ENCODE assay signal across 24 cellular contexts in the genomic region with DNA sequence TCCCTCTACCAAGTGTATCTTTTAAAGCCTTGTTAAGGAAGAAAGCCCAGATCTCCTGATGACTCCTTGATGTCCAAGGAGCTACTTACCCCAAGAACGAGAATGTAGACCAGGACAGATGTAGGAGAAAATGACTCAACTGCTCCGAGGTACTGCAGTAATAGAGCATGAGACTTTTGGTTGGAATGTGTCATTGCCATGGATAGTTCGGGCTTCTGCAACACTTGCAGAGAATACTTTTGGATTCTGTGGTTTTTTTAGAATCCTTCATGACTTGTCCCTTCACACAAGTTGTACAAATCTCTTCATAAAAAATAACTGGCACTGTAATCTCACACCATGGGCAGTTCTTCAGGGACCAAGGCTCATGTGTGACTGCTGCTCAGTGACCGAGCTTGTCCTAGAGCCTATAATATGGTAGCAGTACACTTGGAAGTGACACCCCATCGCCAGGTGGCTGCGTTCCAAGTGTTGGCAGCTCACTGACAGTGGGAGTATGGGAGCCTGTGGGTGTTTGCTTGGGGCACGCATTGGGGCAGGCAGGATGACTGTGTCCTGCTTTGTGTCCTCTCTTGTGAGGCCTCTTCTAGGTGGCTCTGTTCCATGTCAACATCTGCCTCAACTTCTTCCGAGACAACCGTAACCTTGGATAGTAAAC.
A peak's percentile ranks its signal among the peaks of the same experiment; 100 is the strongest.
DNase-seq lines count a peak whose midpoint lies in the region; ATAC-seq and TF ChIP-seq lines count a peak whose summit lies in the region.
"Had no signal": no experiment of that assay in that cellular context is flagged by ENCODE, and none has a peak within 500 bp of the region (broad histone marks: within the 10 kb centered on the region; RNA-seq: fewer than 3 reads in every experiment).

No MANE protein-coding gene starts in this region.

- no peaks in the 10 kb centered on the region for H3K4me1 ChIP-seq in heart right ventricle
- H3K4me1 ChIP-seq: gastrocnemius medialis, tibial nerve had no signal

- TF ChIP-seq CTCF in heart right ventricle (IDR thresholded peaks at IDR 0.05), result no peak
- no peak for TF ChIP-seq CTCF in GM10248 (IDR thresholded peaks at IDR 0.05; ENCODE audit: control extremely low read depth, extremely low read depth, low read depth, missing control alignments)
- TF ChIP-seq CTCF in MCF 10A (IDR thresholded peaks at IDR 0.05; ENCODE audit: unreplicated experiment), result no peak

- H3K27me3 ChIP-seq in heart right ventricle, result no peaks in the 10 kb centered on the region
- H3K27me3 ChIP-seq: gastrocnemius medialis, tibial nerve had no signal

- H3K27ac Mint-ChIP-seq in MCF 10A (ENCODE audit: low read depth, unreplicated experiment), result no peak overlapping the region
- H3K27ac Mint-ChIP-seq: activated CD4-positive, alpha-beta memory T cell treated with anti-CD3 and anti-CD28 coated beads for 36 hours; mesothelial cell of epicardium; nephron progenitor cell; progenitor cell of endocrine pancreas had no signal

- no peak overlapping the region for H3K27ac ChIP-seq in heart right ventricle
- H3K27ac ChIP-seq: gastrocnemius medialis, skin epidermis, tibial nerve, VCaP had no signal

- peaks cover 17% of the 10 kb centered on the region for H3K9me3 Mint-ChIP-seq in MCF 10A (ENCODE audit: unreplicated experiment)
- H3K9me3 Mint-ChIP-seq: activated CD4-positive, alpha-beta memory T cell treated with anti-CD3 and anti-CD28 coated beads for 36 hours; mesothelial cell of epicardium; nephron progenitor cell had no signal

- POLR2A ChIA-PET in GM10248 (lab: Yijun Ruan, JAX), result no interaction called here
- POLR2A ChIA-PET in MCF 10A (lab: Yijun Ruan, JAX), result no interaction called here

- no peaks in the 10 kb centered on the region for H3K27me3 Mint-ChIP-seq in MCF 10A (ENCODE audit: insufficient read depth, unreplicated experiment)

- 64 to 78% methylated on average over 9 of the region's 9 CpGs for WGBS in heart right ventricle, 2 donors

- no peaks in the 10 kb centered on the region for H3K4me1 Mint-ChIP-seq in MCF 10A (ENCODE audit: insufficient read depth, unreplicated experiment)
- H3K4me1 Mint-ChIP-seq: nephron progenitor cell had no signal

- no TSS peak for BruUV-seq in MCF 10A (replicated peaks; lab: Mats Ljungman, UMichigan)

- CTCF ChIA-PET in GM10248 (lab: Yijun Ruan, JAX) (no interaction called here), MCF 10A (lab: Yijun Ruan, JAX) (interaction anchor here (1.7 kb wide), 1 partner anchor 29 kb away, joined by 4 read pairs; no protein-coding TSS in a partner anchor)

- ATAC-seq in heart right ventricle, result peak in 5 of 8 donors; percentile 27 to 68 (median 49)
- ATAC-seq: stimulated activated naive CD8-positive, alpha-beta T cell treated with anti-CD3 and anti-CD28 coated beads, Interleukin-15, Interleukin-2, amounts not matched to agents 100 U/mL and 50 U/mL, for 24 hours had no signal

- H3K4me3 Mint-ChIP-seq in MCF 10A (ENCODE audit: unreplicated experiment), result no peak overlapping the region
- H3K4me3 Mint-ChIP-seq: activated CD4-positive, alpha-beta memory T cell treated with anti-CD3 and anti-CD28 coated beads for 36 hours; mesothelial cell of epicardium; nephron progenitor cell had no signal

- no peak overlapping the region for H3K4me3 ChIP-seq in heart right ventricle
- H3K4me3 ChIP-seq: gastrocnemius medialis, skin epidermis, tibial nerve had no signal

- H3K36me3 Mint-ChIP-seq in MCF 10A (ENCODE audit: insufficient read depth, unreplicated experiment), result no peaks in the 10 kb centered on the region
- H3K36me3 Mint-ChIP-seq: activated CD4-positive, alpha-beta memory T cell treated with anti-CD3 and anti-CD28 coated beads for 36 hours; mesothelial cell of epicardium had no signal

- no peaks in the 10 kb centered on the region for H3K36me3 ChIP-seq in heart right ventricle
- H3K36me3 ChIP-seq: gastrocnemius medialis, tibial nerve had no signal

- intact Hi-C loops in heart right ventricle (cut with DNase I) (no loop called here), MCF 10A (cut with micrococcal nuclease) (no loop called here)

- DNase-seq in ELR (ENCODE audit: low read depth) (peak; percentile 59), RPMI7951 (ENCODE audit: low read depth) (peak; percentile 56), heart right ventricle (peak; percentile 10 to 52), pons (ENCODE audit: low spot score) (peak; percentile 0), OCI-M1 (lab: John Stamatoyannopoulos, UW) (no peak), NCI-H1436 treated with DMSO at 0.1 percent for 48 hours (lab: John Stamatoyannopoulos, UW) (no peak), GM10248 (ENCODE audit: extremely low spot score) (no peak), MCF 10A (ENCODE audit: unreplicated experiment) (no peak)
- DNase-seq: activated CD4-positive, alpha-beta memory T cell treated with anti-CD3 and anti-CD28 coated beads for 36 hours; activated gamma-delta T cell; activated T-cell treated with anti-CD3 and anti-CD28 coated beads for 4 hours; gastrocnemius medialis; IMR-90; MM.1S; NCI-H1694; nephron progenitor cell; stimulated activated CD4-positive, alpha-beta T cell treated with anti-CD3 and anti-CD28 coated beads, Interleukin-4, amount 100 ng/mL, for 1 hour; stimulated activated naive CD8-positive, alpha-beta T cell treated with anti-CD3 and anti-CD28 coated beads, Interleukin-15, Interleukin-2, amounts not matched to agents 100 U/mL and 50 U/mL, for 24 hours; T-helper 2 cell had no signal

- no peaks in the 10 kb centered on the region for H3K9me3 ChIP-seq in heart right ventricle
- H3K9me3 ChIP-seq: gastrocnemius medialis, tibial nerve had no signal

Comparison
In these comparisons a context has a peak if more than half of its experiments do, and no peak if none do; other contexts are left out.
1. DNase-seq: peak in ELR (single experiment), RPMI7951 (single experiment), heart right ventricle (2 of 2) and pons (single experiment); none in OCI-M1 (single experiment), NCI-H1436 treated with DMSO at 0.1 percent for 48 hours (single experiment), GM10248 (single experiment) and MCF 10A (single experiment).